8 cellular contexts compared by ENCODE assay signal in the genomic region with DNA sequence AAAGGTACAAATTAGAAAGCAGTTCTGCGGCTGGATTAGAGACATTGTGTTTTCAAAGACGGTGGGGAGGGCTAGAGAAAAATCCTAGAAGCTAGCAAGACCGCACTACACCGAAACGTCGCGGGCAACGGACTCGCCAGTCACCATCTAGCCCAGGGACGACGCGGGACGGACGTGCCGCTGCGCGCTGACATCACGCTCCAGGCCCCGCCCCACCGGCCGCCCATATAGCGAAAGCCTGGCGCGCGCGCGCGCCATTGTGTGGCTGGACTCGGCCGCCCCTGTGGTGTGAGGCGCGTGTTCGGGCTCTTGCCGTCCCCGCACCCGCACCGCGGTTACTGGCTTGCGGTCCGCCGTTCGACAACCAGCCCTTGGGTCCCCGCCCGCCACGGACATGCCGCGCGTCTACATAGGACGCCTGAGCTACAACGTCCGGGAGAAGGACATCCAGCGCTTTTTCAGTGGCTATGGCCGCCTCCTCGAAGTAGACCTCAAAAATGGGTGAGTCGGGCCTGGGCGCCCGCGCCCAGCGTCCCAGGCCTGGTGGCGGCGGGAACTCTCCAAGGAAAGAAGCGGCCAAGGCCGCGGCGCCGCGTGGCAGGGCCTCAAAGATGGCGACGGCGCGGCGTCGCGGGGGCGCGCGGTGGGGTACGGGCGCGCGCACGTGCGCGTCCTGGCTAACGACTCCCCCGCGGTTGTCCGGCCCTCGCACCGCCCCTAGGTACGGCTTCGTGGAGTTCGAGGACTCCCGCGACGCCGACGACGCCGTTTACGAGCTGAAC. TPM values are rescaled to one million over a fixed set of nuclear protein-coding genes. Genes with fewer than 3 reads are reported as not detected.
DNase-seq lines count a peak whose midpoint lies in the region; ATAC-seq and TF ChIP-seq lines count a peak whose summit lies in the region.

Gene SRSF6 (plus strand): TSS at position 257 of the 782 bp plus-strand sequence. CDS start 138 bp downstream, at position 395.

- intact Hi-C loops in mammary epithelial cell (cut with micrococcal nuclease), result loop anchor here (2.0 to 5.0 kb wide), 3 partner anchors 35 to 729 kb away; partner anchors contain the start of genes IFT52 and JPH2

- DNase-seq in ACHN (peak; percentile 85), NCI-H2171 treated with DMSO at 0.1 percent for 48 hours (lab: John Stamatoyannopoulos, UW) (peak; percentile 98), mammary epithelial cell (peak; percentile 89), immature natural killer cell (peak; percentile 92), smooth muscle cell of the brain vasculature (ENCODE audit: low read depth, low spot score) (peak; percentile 79)

- TSS peak; percentile 40 for BruUV-seq in mammary epithelial cell (replicated peaks; lab: Mats Ljungman, UMichigan)

- H3K79me2 ChIP-seq in mammary epithelial cell (ENCODE audit: insufficient read depth, low read length), result peaks cover 45% of the 10 kb centered on the region

- peak within 1 kb of the TSS; percentile 92 to 100 (median 97) for H3K4me3 Mint-ChIP-seq in immature natural killer cell

- H3K36me3 ChIP-seq in mammary epithelial cell (ENCODE audit: insufficient read depth, low read length), result peaks cover 32% of the 10 kb centered on the region

- no peaks in the 10 kb centered on the region for H3K9me3 ChIP-seq in mammary epithelial cell (replicated peaks; ENCODE audit: insufficient read depth, low read length)

- in situ Hi-C loops in ACHN (cut with HindIII; ENCODE audit: low pct_ligation_motif_present, low pct_unique_long_range_greater_than_20kb, low sequenced_read_pairs) (no loop called here), mammary epithelial cell (cut with MboI; ENCODE audit: low sequenced_read_pairs in 2 of 2) (no loop called here)

- peaks cover 12% of the 10 kb centered on the region for H3K4me1 ChIP-seq in mammary epithelial cell (ENCODE audit: insufficient read depth, low read length)

- WGBS in mammary epithelial cell (ENCODE audit: low coverage, missing lambda C conversion rate), result 0% methylated on average over 19 of the region's 101 CpGs

- peak within 1 kb of the TSS; percentile 96 for H3K27ac ChIP-seq in mammary epithelial cell (ENCODE audit: insufficient read depth, low read depth, low read length)

- peaks cover 0 to 27% (median 21%) of the 10 kb centered on the region in 3 donors for H3K36me3 Mint-ChIP-seq in immature natural killer cell

- H3K9ac ChIP-seq in mammary epithelial cell (ENCODE audit: insufficient read depth, low read length), result peak within 1 kb of the TSS; percentile 97

- peaks cover 11% of the 10 kb centered on the region for H4K20me1 ChIP-seq in mammary epithelial cell (ENCODE audit: insufficient read depth, low read length)

- TF ChIP-seq CTCF in WI38 (IDR thresholded peaks at IDR 0.05; ENCODE audit: low read depth, low read length) (no peak), mammary epithelial cell (conservative IDR thresholded peaks at IDR 0.05 in 1 of 2, IDR thresholded peaks at IDR 0.05 in 1 of 2; ENCODE audit: extremely low read depth in 1 of 2, insufficient read depth in 1 of 2, low read depth in 1 of 2, low read length in 2 of 2) (no peak)

- H3K27me3 Mint-ChIP-seq in immature natural killer cell (ENCODE audit: low read depth in 3 of 3), result peaks cover 8 to 29% (median 27%) of the 10 kb centered on the region in 3 donors

- ATAC-seq in GM18867 (IDR thresholded peaks at IDR 0.05; ENCODE audit: unreplicated experiment), result peak; percentile 86
- ATAC-seq in HG03097 (IDR thresholded peaks at IDR 0.05; ENCODE audit: low FRiP score, unreplicated experiment), result peak; percentile 86

- H3K9me3 Mint-ChIP-seq in immature natural killer cell, result peaks cover 0 to 2% (median 0%) of the 10 kb centered on the region in 6 donors

- dilution Hi-C loops in mammary epithelial cell (cut with HindIII; ENCODE audit: low sequenced_read_pairs), result loop anchor here (5.0 kb wide), 1 partner anchor 204 kb away; no protein-coding TSS in a partner anchor

- peaks cover 34 to 56% of the 10 kb centered on the region in 2 donors for H3K4me1 Mint-ChIP-seq in immature natural killer cell

- H3K4me3 ChIP-seq in WI38 (ENCODE audit: low read depth, low read length) (peak within 1 kb of the TSS; percentile 92), mammary epithelial cell (replicated peaks in 1 of 3; ENCODE audit: insufficient read depth in 1 of 3, low read depth in 2 of 3, low read length in 3 of 3) (peak within 1 kb of the TSS; percentile 68 to 98 (median 71))

- peak within 1 kb of the TSS; percentile 92 for H2AFZ ChIP-seq in mammary epithelial cell (ENCODE audit: low read depth, low read length)

- H3K27me3 ChIP-seq in mammary epithelial cell (ENCODE audit: insufficient read depth, low read length), result no peaks in the 10 kb centered on the region

- CTCF ChIA-PET in mammary epithelial cell (lab: Charles Lee; ENCODE audit: low non-redundant PET), result interaction anchor here (0.6 to 0.7 kb wide), 2 partner anchors 15 to 872 kb away, joined by 7 to 8 read pairs; no protein-coding TSS in a partner anchor

- peak within 1 kb of the TSS; percentile 94 for H3K4me2 ChIP-seq in mammary epithelial cell (ENCODE audit: insufficient read depth, low read depth, low read length)

- H3K27ac Mint-ChIP-seq in immature natural killer cell, result peak within 1 kb of the TSS; percentile 95 to 100 (median 98)

RNA-seq across cellular contexts. Expression of gene SRSF6, which starts in this region (rescaled TPM):
- 100 to 1,000 TPM in 1 of 2 donors, 10 to 100 TPM in 1; 81.2 to 126 TPM for total RNA-seq in mammary epithelial cell
- polyA plus RNA-seq in mammary epithelial cell (69.6 TPM), immature natural killer cell (10 to 100 TPM; 18.7 to 43.7 (median 25.4) TPM)
- polyA minus RNA-seq in mammary epithelial cell, result 80.9 TPM

Comparison
In these comparisons a context has a peak if more than half of its experiments do, and no peak if none do; other contexts are left out.
1. Peak in every context shown above with its lines: DNase-seq, ATAC-seq, H3K4me3 ChIP-seq and H3K27ac ChIP-seq.